In genomic region chr12:94174576-94174975, GRCh38 we compare ENCODE assay signal across 9 cellular contexts. TPM values are rescaled to one million over a fixed set of nuclear protein-coding genes. Genes with fewer than 3 reads are reported as not detected.
DNase-seq lines count a peak whose midpoint lies in the region; ATAC-seq and TF ChIP-seq lines count a peak whose summit lies in the region.
"Had no signal": no experiment of that assay in that cellular context is flagged by ENCODE, and none has a peak within 500 bp of the region (broad histone marks: within the 10 kb centered on the region; RNA-seq: fewer than 3 reads in every experiment).

No MANE protein-coding gene starts in this region.

- peaks cover 0 to 7% of the 10 kb centered on the region in 2 donors for H3K4me1 ChIP-seq in mucosa of rectum (ENCODE audit: control insufficient read depth in 2 of 2, insufficient read depth in 2 of 2, low read length in 2 of 2)

- no peak for TF ChIP-seq CTCF in GM10248 (IDR thresholded peaks at IDR 0.05; ENCODE audit: control extremely low read depth, extremely low read depth, low read depth, missing control alignments)

- POLR2A ChIA-PET in activated CD4-positive, alpha-beta T cell treated with anti-CD3 and anti-CD28 coated beads, Interleukin-2, amount 10 ng/mL, durations not matched to agents 7 days and 5 days (lab: Charles Lee), result interaction anchor here (0.9 kb wide), 1 partner anchor 34 kb away, joined by 3 read pairs; no protein-coding TSS in a partner anchor
- POLR2A ChIA-PET in GM10248 (lab: Yijun Ruan, JAX), result no interaction called here

- no peaks in the 10 kb centered on the region for H3K36me3 ChIP-seq in mucosa of rectum (ENCODE audit: control insufficient read depth in 2 of 2, insufficient read depth in 2 of 2, low read length in 2 of 2)

- peaks cover 12% of the 10 kb centered on the region for H3K9me3 Mint-ChIP-seq in activated CD4-positive, alpha-beta T cell treated with anti-CD3 and anti-CD28 coated beads, Interleukin-2, amount 10 ng/mL, durations not matched to agents 7 days and 5 days

- peak; percentile 56 for DNase-seq in activated CD4-positive, alpha-beta T cell treated with anti-CD3 and anti-CD28 coated beads, Interleukin-2, amount 10 ng/mL, durations not matched to agents 7 days and 5 days
- no peak for DNase-seq in GM10248 (ENCODE audit: extremely low spot score)
- DNase-seq: NCI-H510A had no signal

- no peak overlapping the region for H3K4me3 Mint-ChIP-seq in activated CD4-positive, alpha-beta T cell treated with anti-CD3 and anti-CD28 coated beads, Interleukin-2, amount 10 ng/mL, durations not matched to agents 7 days and 5 days

- H3K4me3 ChIP-seq in mucosa of rectum (ENCODE audit: low read length in 2 of 2), result no peak overlapping the region

- H3K9me3 ChIP-seq in mucosa of rectum (ENCODE audit: control insufficient read depth in 2 of 2, low read length in 2 of 2), result no peaks in the 10 kb centered on the region

- ATAC-seq in GM18502 (IDR thresholded peaks at IDR 0.05; ENCODE audit: poor library complexity, unreplicated experiment) (peak; percentile 33), HG03460 (IDR thresholded peaks at IDR 0.05; ENCODE audit: unreplicated experiment) (peak; percentile 44), HG03039 (IDR thresholded peaks at IDR 0.05; ENCODE audit: unreplicated experiment) (no peak), HG02763 (IDR thresholded peaks at IDR 0.05; ENCODE audit: unreplicated experiment) (no peak), HG03342 (IDR thresholded peaks at IDR 0.05; ENCODE audit: unreplicated experiment) (no peak)

- CTCF ChIA-PET in activated CD4-positive, alpha-beta T cell treated with anti-CD3 and anti-CD28 coated beads, Interleukin-2, amount 10 ng/mL, durations not matched to agents 7 days and 5 days (lab: Charles Lee), result interaction anchor here (2.4 kb wide), 1 partner anchor 16 kb away, joined by 8 read pairs; no protein-coding TSS in a partner anchor
- CTCF ChIA-PET in GM10248 (lab: Yijun Ruan, JAX), result interaction anchor here (1.1 to 1.7 kb wide), 5 partner anchors 9 to 701 kb away, joined by 3 to 8 read pairs (median 4); no protein-coding TSS in a partner anchor

- H3K27ac Mint-ChIP-seq in activated CD4-positive, alpha-beta T cell treated with anti-CD3 and anti-CD28 coated beads, Interleukin-2, amount 10 ng/mL, durations not matched to agents 7 days and 5 days, result no peak overlapping the region

- peak overlapping the region; percentile 14 to 61 for H3K27ac ChIP-seq in mucosa of rectum (ENCODE audit: low read depth in 2 of 2, low read length in 2 of 2)

- no peaks in the 10 kb centered on the region for H3K27me3 ChIP-seq in mucosa of rectum (ENCODE audit: control insufficient read depth in 2 of 2, insufficient read depth in 2 of 2, low read length in 2 of 2)

- no peak overlapping the region for H3K9ac ChIP-seq in mucosa of rectum (ENCODE audit: low read depth in 1 of 2, low read length in 2 of 2)

- H3K4me1 Mint-ChIP-seq in activated CD4-positive, alpha-beta T cell treated with anti-CD3 and anti-CD28 coated beads, Interleukin-2, amount 10 ng/mL, durations not matched to agents 7 days and 5 days, result peaks cover 55% of the 10 kb centered on the region

- peaks cover 53% of the 10 kb centered on the region for H3K36me3 Mint-ChIP-seq in activated CD4-positive, alpha-beta T cell treated with anti-CD3 and anti-CD28 coated beads, Interleukin-2, amount 10 ng/mL, durations not matched to agents 7 days and 5 days (ENCODE audit: low read depth)

- H3K27me3 Mint-ChIP-seq in activated CD4-positive, alpha-beta T cell treated with anti-CD3 and anti-CD28 coated beads, Interleukin-2, amount 10 ng/mL, durations not matched to agents 7 days and 5 days, result no peaks in the 10 kb centered on the region

RNA-seq across cellular contexts. Expression of gene PLXNC1, which starts 26.2 kb away (rescaled TPM):
- 10 to 100 TPM; 27.4 to 29.7 TPM for total RNA-seq in activated CD4-positive, alpha-beta T cell treated with anti-CD3 and anti-CD28 coated beads, Interleukin-2, amount 10 ng/mL, durations not matched to agents 7 days and 5 days

Comparison
In these comparisons a context has a peak if more than half of its experiments do, and no peak if none do; other contexts are left out.
1. ATAC-seq: peak in GM18502 (single experiment) and HG03460 (single experiment); none in HG03039 (single experiment), HG02763 (single experiment) and HG03342 (single experiment).